In the genomic region with DNA sequence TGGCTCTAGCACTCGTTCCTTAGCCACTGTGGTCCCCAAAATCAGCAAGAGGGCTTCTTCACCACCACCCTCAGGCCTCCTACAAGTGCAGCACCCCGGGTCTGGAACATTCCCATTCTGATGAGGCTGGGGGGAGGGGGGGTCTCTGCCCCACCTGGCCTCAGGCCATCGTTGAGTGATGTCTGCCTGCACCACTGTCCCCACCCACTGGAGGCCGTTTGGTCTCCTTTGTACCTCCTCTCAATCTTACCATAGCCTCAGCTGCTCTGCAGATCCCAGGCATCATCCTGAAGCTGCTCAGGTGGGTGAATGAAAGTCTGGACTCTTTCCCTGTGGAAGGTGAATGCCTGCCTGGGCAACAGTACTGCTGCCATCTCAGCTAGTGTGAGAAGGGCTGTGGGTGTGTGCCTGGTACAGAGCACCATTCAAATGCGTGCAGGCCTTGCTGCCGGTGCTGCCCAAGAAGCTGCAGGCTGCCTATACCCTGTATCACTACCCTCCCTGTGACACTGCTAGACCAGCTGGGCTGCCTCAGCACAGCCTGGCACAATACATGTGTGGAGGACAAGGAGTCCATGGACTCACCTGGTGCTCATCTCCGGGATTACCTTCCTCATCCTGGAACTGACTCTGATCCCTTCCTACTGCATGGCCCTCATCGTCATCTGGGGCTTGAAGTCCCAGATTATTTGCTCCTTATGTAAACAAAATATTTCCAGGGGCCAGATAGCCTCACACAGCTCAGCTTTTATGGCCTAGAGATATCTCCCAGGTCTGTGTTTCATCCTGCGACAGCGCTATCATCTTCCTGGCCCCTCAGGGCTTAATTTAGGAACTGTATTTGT, we compare ENCODE assay signal across 19 cellular contexts.
"Had no signal": no experiment of that assay in that cellular context is flagged by ENCODE, and none has a peak within 500 bp of the region (broad histone marks: within the 10 kb centered on the region; RNA-seq: fewer than 3 reads in every experiment).

No MANE protein-coding gene starts in this region.

- H3K4me3 ChIP-seq: adrenal gland, testis, vagina had no signal

- H3K36me3 ChIP-seq: adrenal gland, vagina had no signal

- H3K9me3 Mint-ChIP-seq: activated CD4-positive, alpha-beta T cell treated with anti-CD3 and anti-CD28 coated beads, Interleukin-2, amount 10 ng/mL, durations not matched to agents 7 days and 5 days; activated naive CD4-positive, alpha-beta T cell treated with anti-CD3 and anti-CD28 coated beads for 36 hours; effector memory CD8-positive, alpha-beta T cell; naive B cell; stimulated activated naive CD8-positive, alpha-beta T cell treated with anti-CD3 and anti-CD28 coated beads, Interleukin-15, Interleukin-2, amounts not matched to agents 100 ng/mL and 50 ng/mL, for 24 hours had no signal

- DNase-seq: activated CD4-positive, alpha-beta T cell treated with anti-CD3 and anti-CD28 coated beads, Interleukin-2, amount 10 ng/mL, durations not matched to agents 7 days and 5 days; activated CD4-positive, CD25-positive, alpha-beta regulatory T cell; activated CD8-positive, alpha-beta memory T cell treated with anti-CD3 and anti-CD28 coated beads for 24 hours; activated naive CD4-positive, alpha-beta T cell treated with anti-CD3 and anti-CD28 coated beads for 36 hours; central memory CD4-positive, alpha-beta T cell; effector memory CD8-positive, alpha-beta T cell; hippocampal formation; midbrain; naive B cell; stimulated activated CD4-positive, alpha-beta T cell treated with anti-CD3 and anti-CD28 coated beads, Interleukin-4, amount 100 ng/mL, for 1 hour; stimulated activated CD8-positive, alpha-beta memory T cell treated with anti-CD3 and anti-CD28 coated beads, Interleukin-4, amount 100 ng/mL, for 48 hours; T-helper 2 cell; testis had no signal

- H3K4me1 ChIP-seq: adrenal gland, testis, vagina had no signal

- ATAC-seq: effector memory CD8-positive, alpha-beta T cell; sciatic nerve had no signal

- H3K9me3 ChIP-seq: adrenal gland, testis, vagina had no signal

- H3K27me3 ChIP-seq: adrenal gland, testis, vagina had no signal

- H3K4me1 Mint-ChIP-seq: activated CD4-positive, alpha-beta T cell treated with anti-CD3 and anti-CD28 coated beads, Interleukin-2, amount 10 ng/mL, durations not matched to agents 7 days and 5 days; naive B cell had no signal

- H3K4me3 Mint-ChIP-seq: activated CD4-positive, alpha-beta T cell treated with anti-CD3 and anti-CD28 coated beads, Interleukin-2, amount 10 ng/mL, durations not matched to agents 7 days and 5 days; activated naive CD4-positive, alpha-beta T cell treated with anti-CD3 and anti-CD28 coated beads for 36 hours; effector memory CD8-positive, alpha-beta T cell; naive B cell; stimulated activated naive CD8-positive, alpha-beta T cell treated with anti-CD3 and anti-CD28 coated beads, Interleukin-15, Interleukin-2, amounts not matched to agents 100 ng/mL and 50 ng/mL, for 24 hours had no signal

- H3K36me3 Mint-ChIP-seq: naive B cell had no signal

- H3K27ac ChIP-seq: adrenal gland, epithelial cell of prostate, testis, vagina had no signal

- H3K27me3 Mint-ChIP-seq: progenitor cell of endocrine pancreas; stimulated activated naive CD8-positive, alpha-beta T cell treated with anti-CD3 and anti-CD28 coated beads, Interleukin-15, Interleukin-2, amounts not matched to agents 100 ng/mL and 50 ng/mL, for 24 hours had no signal

- H3K27ac Mint-ChIP-seq: activated CD4-positive, alpha-beta T cell treated with anti-CD3 and anti-CD28 coated beads, Interleukin-2, amount 10 ng/mL, durations not matched to agents 7 days and 5 days; activated naive CD4-positive, alpha-beta T cell treated with anti-CD3 and anti-CD28 coated beads for 36 hours; effector memory CD8-positive, alpha-beta T cell; naive B cell; progenitor cell of endocrine pancreas; stimulated activated naive CD8-positive, alpha-beta T cell treated with anti-CD3 and anti-CD28 coated beads, Interleukin-15, Interleukin-2, amounts not matched to agents 100 ng/mL and 50 ng/mL, for 24 hours had no signal
